8 cellular contexts compared by ENCODE assay signal in the genomic region with DNA sequence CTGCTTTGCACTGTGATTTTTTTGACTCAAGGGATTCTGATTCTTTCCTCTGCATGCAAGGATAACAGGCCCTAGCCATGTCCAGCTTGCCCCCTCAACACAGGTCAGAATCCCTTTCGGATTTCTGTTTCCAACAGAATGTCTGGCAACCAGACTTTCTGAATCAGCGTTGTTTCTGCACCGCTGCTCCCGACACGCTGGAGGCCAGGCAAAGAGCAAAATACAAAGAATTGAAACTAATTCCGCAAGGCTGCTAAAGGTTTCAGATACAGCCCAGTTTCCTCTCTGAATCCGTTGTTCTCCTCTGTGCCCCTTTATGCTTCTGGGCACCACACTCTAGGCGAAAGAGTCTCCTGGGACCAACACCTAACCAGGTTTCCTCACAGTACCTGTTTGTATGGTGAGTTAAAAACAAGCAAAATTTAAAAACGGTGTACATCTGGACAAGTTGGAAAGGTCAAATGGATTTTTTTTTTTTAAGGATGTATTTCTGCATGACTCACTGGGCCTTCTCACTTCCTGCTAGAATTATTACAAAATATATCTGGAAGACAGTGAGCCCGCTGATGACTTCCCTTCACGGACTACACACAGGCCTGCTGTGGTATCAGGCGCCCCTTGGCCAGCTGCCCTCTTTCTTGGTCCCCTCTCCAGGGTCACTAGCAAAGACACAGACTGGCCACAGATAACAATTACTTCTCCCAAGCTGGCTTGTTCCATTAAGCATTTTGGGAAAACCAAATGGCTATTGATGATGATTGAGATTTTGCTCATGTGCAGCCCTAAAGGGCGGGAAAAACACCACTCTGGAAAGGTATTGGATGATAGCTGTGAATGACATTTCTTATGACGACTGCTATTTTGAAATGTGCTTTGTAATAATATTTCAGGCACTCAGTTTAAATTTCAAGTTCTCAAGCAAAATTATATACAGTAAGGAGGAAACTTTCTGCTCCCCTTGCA.
DNase-seq lines count a peak whose midpoint lies in the region; ATAC-seq lines count a peak whose summit lies in the region.

No MANE protein-coding gene starts in this region.

- 12 to 18% methylated on average over 14 of the region's 14 CpGs for WGBS in GM23248 (ENCODE audit: low coverage in 1 of 2, low lambda C conversion rate in 2 of 2, missing lambda C conversion rate in 2 of 2), 2 experiments

- H3K9me2 ChIP-seq in GM23248 (ENCODE audit: insufficient read depth), result no peaks in the 10 kb centered on the region

- ATAC-seq in HG03097 (IDR thresholded peaks at IDR 0.05; ENCODE audit: low FRiP score, unreplicated experiment) (no peak), GM19324 (IDR thresholded peaks at IDR 0.05; ENCODE audit: low FRiP score, unreplicated experiment) (no peak)

- peak overlapping the region; percentile 81 for H3K4me2 ChIP-seq in GM23248 (ENCODE audit: unreplicated experiment)

- H3K27me3 ChIP-seq in GM23248 (replicated peaks; ENCODE audit: insufficient read depth) (no peaks in the 10 kb centered on the region), rectal smooth muscle tissue (ENCODE audit: control insufficient read depth, insufficient read depth, low read length) (no peaks in the 10 kb centered on the region)

- peak; percentile 91 for DNase-seq in GM23248
- peak; percentile 73 for DNase-seq in SKM-1 (lab: John Stamatoyannopoulos, UW; ENCODE audit: unreplicated experiment)
- peak; percentile 39 for DNase-seq in globus pallidus (ENCODE audit: low spot score)
- DNase-seq in NCI-H524 (lab: John Stamatoyannopoulos, UW), result no peak
- no peak for DNase-seq in ureter (ENCODE audit: low spot score)

- peaks cover 72% of the 10 kb centered on the region for H3K4me1 ChIP-seq in GM23248 (ENCODE audit: insufficient read depth)
- peaks cover 32% of the 10 kb centered on the region for H3K4me1 ChIP-seq in rectal smooth muscle tissue (ENCODE audit: control insufficient read depth, insufficient read depth, low read length)

- H3K9ac ChIP-seq in GM23248 (peak overlapping the region; percentile 76), rectal smooth muscle tissue (ENCODE audit: low read length) (no peak overlapping the region)

- no peaks in the 10 kb centered on the region for H3K9me3 ChIP-seq in GM23248 (ENCODE audit: low read depth)

- in situ Hi-C loops in GM23248 (cut with MboI), result no loop called here

- H3K4me3 ChIP-seq in GM23248, result peak overlapping the region; percentile 57
- no peak overlapping the region for H3K4me3 ChIP-seq in rectal smooth muscle tissue (ENCODE audit: low read length)

- H3K27ac ChIP-seq in GM23248, result peak overlapping the region; percentile 92
- peak overlapping the region; percentile 72 for H3K27ac ChIP-seq in rectal smooth muscle tissue (ENCODE audit: low read depth, low read length)

- H4K20me1 ChIP-seq in GM23248 (ENCODE audit: insufficient read depth), result no peaks in the 10 kb centered on the region

- H3K36me3 ChIP-seq in GM23248 (ENCODE audit: low read depth) (no peaks in the 10 kb centered on the region), rectal smooth muscle tissue (ENCODE audit: control insufficient read depth, insufficient read depth, low read length) (no peaks in the 10 kb centered on the region)

- peaks cover 60% of the 10 kb centered on the region for H3F3A ChIP-seq in GM23248 (ENCODE audit: insufficient read depth)

- peak overlapping the region; percentile 67 for H2AFZ ChIP-seq in GM23248

- H3K79me2 ChIP-seq in GM23248 (ENCODE audit: insufficient read depth), result no peaks in the 10 kb centered on the region

Comparison
In these comparisons a context has a peak if more than half of its experiments do, and no peak if none do; other contexts are left out.
1. DNase-seq: peak in GM23248 (single experiment), SKM-1 (single experiment) and globus pallidus (single experiment); none in NCI-H524 (0 of 2) and ureter (single experiment).